Comparison of ENCODE assay signal across 8 cellular contexts in the genomic region with DNA sequence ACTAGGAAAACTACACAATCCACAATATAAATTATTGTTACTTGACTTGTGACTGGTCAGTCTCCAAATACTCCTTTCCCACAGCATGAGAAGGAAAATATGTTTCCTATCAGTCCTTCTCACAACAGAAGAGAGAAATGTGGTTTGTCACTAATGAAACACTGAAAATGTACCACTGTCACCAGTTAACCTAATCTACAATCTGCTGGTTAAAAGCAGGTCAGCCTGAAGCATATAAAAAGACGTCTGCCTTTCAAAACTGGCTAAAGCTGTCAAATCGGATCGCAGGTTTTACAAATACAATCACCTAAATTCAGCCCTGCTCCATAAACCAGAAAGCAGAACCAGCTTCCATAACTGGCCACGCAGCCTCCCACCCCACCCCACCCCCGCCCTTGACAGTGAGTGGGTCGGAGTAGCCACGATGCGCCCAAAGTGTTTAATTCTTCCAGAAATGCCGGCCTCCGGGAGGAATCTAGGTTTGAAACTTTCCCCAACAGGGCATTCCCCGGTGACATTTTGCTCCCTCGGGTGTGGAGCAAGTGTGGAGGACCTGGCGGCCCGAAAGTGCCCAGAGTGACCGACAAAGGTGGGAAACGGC. TPM values are rescaled to one million over a fixed set of nuclear protein-coding genes. Genes with fewer than 3 reads are reported as not detected.
DNase-seq lines count a peak whose midpoint lies in the region; ATAC-seq and TF ChIP-seq lines count a peak whose summit lies in the region.

No MANE protein-coding gene starts in this region.

- H3K36me3 ChIP-seq in HUES48 (ENCODE audit: control insufficient read depth, insufficient read depth, low read length): no peaks in the 10 kb centered on the region
- no peaks in the 10 kb centered on the region for H3K36me3 ChIP-seq in cardiac muscle cell
- no peaks in the 10 kb centered on the region for H3K36me3 ChIP-seq in psoas muscle (ENCODE audit: insufficient read depth in 1 of 2, low read depth in 1 of 2)

- TF ChIP-seq CTCF in AG04450 (IDR thresholded peaks at IDR 0.05; ENCODE audit: low read depth, low read length): no peak
- no peak for TF ChIP-seq CTCF in cardiac muscle cell (IDR thresholded peaks at IDR 0.05; ENCODE audit: low read depth, low read length)
- no peak for TF ChIP-seq CTCF in psoas muscle (IDR thresholded peaks at IDR 0.05)

- intact Hi-C loops in psoas muscle (cut with DNase I): loop anchor here in 1 of 2 donors (5.0 kb wide), 1 partner anchor 113 kb away; no protein-coding TSS in a partner anchor

- H3K27me3 Mint-ChIP-seq in activated T-cell treated with anti-CD3 and anti-CD28 coated beads, Interleukin-2, amount 50 U/mL, for 4 hours (ENCODE audit: low read depth): peaks cover 2% of the 10 kb centered on the region

- H3K9me3 Mint-ChIP-seq in activated T-cell treated with anti-CD3 and anti-CD28 coated beads, Interleukin-2, amount 50 U/mL, for 4 hours: no peaks in the 10 kb centered on the region

- ATAC-seq in GM19035 (IDR thresholded peaks at IDR 0.05; ENCODE audit: unreplicated experiment) (peak; percentile 1), psoas muscle (peak; percentile 8 to 36 (median 20)), HG03095 (IDR thresholded peaks at IDR 0.05; ENCODE audit: unreplicated experiment) (no peak), left lobe of liver (no peak)
- peak in 1 of 2 donors; percentile 9 for ATAC-seq in activated T-cell treated with anti-CD3 and anti-CD28 coated beads, Interleukin-2, amount 50 U/mL, for 4 hours

- H3K9ac ChIP-seq in HUES48 (ENCODE audit: low read depth, low read length): peak overlapping the region; percentile 83

- H3K4me3 Mint-ChIP-seq in activated T-cell treated with anti-CD3 and anti-CD28 coated beads, Interleukin-2, amount 50 U/mL, for 4 hours: peak overlapping the region; percentile 89

- WGBS in psoas muscle, 3 donors: 0 to 1% (median 1%) methylated on average over 16 of the region's 16 CpGs

- peaks cover 29% of the 10 kb centered on the region for H3K4me1 Mint-ChIP-seq in activated T-cell treated with anti-CD3 and anti-CD28 coated beads, Interleukin-2, amount 50 U/mL, for 4 hours (ENCODE audit: low read depth)

- H3K27me3 ChIP-seq in AG04450 (ENCODE audit: control insufficient read depth, insufficient read depth, low read length): no peaks in the 10 kb centered on the region
- H3K27me3 ChIP-seq in HUES48 (ENCODE audit: control insufficient read depth, insufficient read depth, low read length): no peaks in the 10 kb centered on the region
- no peaks in the 10 kb centered on the region for H3K27me3 ChIP-seq in cardiac muscle cell
- H3K27me3 ChIP-seq in psoas muscle (ENCODE audit: insufficient read depth in 3 of 3, low read length in 2 of 3): no peaks in the 10 kb centered on the region

- H3K27ac ChIP-seq in AG04450 (ENCODE audit: low read depth, low read length): peak overlapping the region; percentile 73
- peak overlapping the region; percentile 77 for H3K27ac ChIP-seq in HUES48 (ENCODE audit: low read depth, low read length)
- H3K27ac ChIP-seq in cardiac muscle cell: peak overlapping the region; percentile 95
- peak overlapping the region; percentile 92 for H3K27ac ChIP-seq in psoas muscle

- DNase-seq in AG04450 (ENCODE audit: low read depth, low spot score): no peak
- no peak for DNase-seq in activated T-cell treated with anti-CD3 and anti-CD28 coated beads, Interleukin-2, amount 50 U/mL, for 4 hours
- peak; percentile 18 to 54 for DNase-seq in cardiac muscle cell (ENCODE audit: low read depth in 1 of 2, low spot score in 1 of 2)
- no peak for DNase-seq in psoas muscle
- no peak for DNase-seq in left lobe of liver (ENCODE audit: low spot score)

- CTCF ChIA-PET in AG04450 (lab: Charles Lee): interaction anchor here (1.9 kb wide), 1 partner anchor 20 kb away, joined by 6 read pairs; no protein-coding TSS in a partner anchor

- H3K4me1 ChIP-seq in HUES48 (ENCODE audit: control insufficient read depth, insufficient read depth, low read length): peaks cover 9% of the 10 kb centered on the region; the same call in 1 of the 2 replicates
- no peaks in the 10 kb centered on the region for H3K4me1 ChIP-seq in cardiac muscle cell (ENCODE audit: low read depth)
- H3K4me1 ChIP-seq in psoas muscle: peaks cover 12% of the 10 kb centered on the region

- no peaks in the 10 kb centered on the region for H3K36me3 Mint-ChIP-seq in activated T-cell treated with anti-CD3 and anti-CD28 coated beads, Interleukin-2, amount 50 U/mL, for 4 hours (ENCODE audit: insufficient read depth)

- H3K4me3 ChIP-seq in AG04450 (ENCODE audit: low read depth, low read length): peak overlapping the region; percentile 90
- peak overlapping the region; percentile 96 for H3K4me3 ChIP-seq in HUES48 (ENCODE audit: low read depth, low read length)
- peak overlapping the region; percentile 90 for H3K4me3 ChIP-seq in cardiac muscle cell
- H3K4me3 ChIP-seq in psoas muscle: peak overlapping the region; percentile 88

- POLR2A ChIA-PET in AG04450 (lab: Yijun Ruan, JAX): no interaction called here

- H3K9me3 ChIP-seq in AG04450 (ENCODE audit: control insufficient read depth, insufficient read depth, low read length): no peaks in the 10 kb centered on the region; the same call in 1 of the 2 replicates
- H3K9me3 ChIP-seq in HUES48 (ENCODE audit: control insufficient read depth, insufficient read depth, low read length): no peaks in the 10 kb centered on the region
- H3K9me3 ChIP-seq in cardiac muscle cell (ENCODE audit: low read depth): no peaks in the 10 kb centered on the region
- H3K9me3 ChIP-seq in psoas muscle: no peaks in the 10 kb centered on the region

RNA-seq across cellular contexts. Expression of a gene that starts 0.7 kb away (rescaled TPM):
- 152 and 208 TPM in 2 replicates for polyA plus RNA-seq in AG04450 (2011; rRNA removed)
- polyA minus RNA-seq in AG04450 (2011; rRNA and poly(A)+ RNA removed): 88.5 and 127 TPM in 2 replicates
- 100 to 1,000 TPM; 129 to 145 (median 143) TPM for total RNA-seq in activated T-cell treated with anti-CD3 and anti-CD28 coated beads, Interleukin-2, amount 50 U/mL, for 4 hours
- total RNA-seq in cardiac muscle cell: 117 and 152 TPM in 2 replicates
- polyA plus RNA-seq in cardiac muscle cell: 282 and 303 TPM in 2 replicates
- total RNA-seq in psoas muscle: 100 to 1,000 TPM; 258 to 315 (median 279) TPM
- 100 to 1,000 TPM; 257 to 368 (median 276) TPM for polyA plus RNA-seq in psoas muscle
- 291 TPM for total RNA-seq in left lobe of liver

RNA-seq across cellular contexts. Expression of a gene that starts 26.0 kb away (rescaled TPM):
- polyA plus RNA-seq in AG04450 (2011; rRNA removed) (0.82 and 0.83 TPM in 2 replicates), cardiac muscle cell (not detected in 2 replicates), psoas muscle (not detected)
- polyA minus RNA-seq in AG04450 (2011; rRNA and poly(A)+ RNA removed): 1.2 and 1.3 TPM in 2 replicates
- total RNA-seq in activated T-cell treated with anti-CD3 and anti-CD28 coated beads, Interleukin-2, amount 50 U/mL, for 4 hours: under 1 TPM in 1 of 3 donors, not detected in 2; 0.11 TPM
- total RNA-seq in cardiac muscle cell (not detected in 2 replicates), psoas muscle (not detected), left lobe of liver (not detected)

Comparison
In these comparisons a context has a peak if more than half of its experiments do, and no peak if none do; other contexts are left out.
1. DNase-seq: peak in cardiac muscle cell (2 of 2); none in AG04450 (single experiment), activated T-cell treated with anti-CD3 and anti-CD28 coated beads, Interleukin-2, amount 50 U/mL, for 4 hours (single experiment), psoas muscle (0 of 2) and left lobe of liver (single experiment).
2. ATAC-seq: peak in GM19035 (single experiment) and psoas muscle (4 of 4); none in HG03095 (single experiment) and left lobe of liver (single experiment).
3. Peak in every context shown above with its lines, with median percentiles within 50 percentile points of each other: H3K27ac ChIP-seq and H3K4me3 ChIP-seq.